Comparison of ENCODE assay signal across 28 cellular contexts in genomic region chr13:74747186-74747955, GRCh38.
"Had no signal": no experiment of that assay in that cellular context is flagged by ENCODE, and none has a peak within 500 bp of the region (broad histone marks: within the 10 kb centered on the region; RNA-seq: fewer than 3 reads in every experiment).

No MANE protein-coding gene starts in this region.

- H3K4me1 Mint-ChIP-seq: naive thymus-derived CD8-positive, alpha-beta T cell; nephron progenitor cell; stimulated activated effector memory CD8-positive, alpha-beta T cell treated with anti-CD3 and anti-CD28 coated beads, Interleukin-12 subunit alpha, Interleukin-12 subunit beta, amount 100 ng/mL, for 72 hours had no signal

- H3K4me3 ChIP-seq: gastroesophageal sphincter, heart right ventricle, left ventricle myocardium inferior, lower lobe of right lung, pancreas, prostate gland, right atrium auricular region, stomach, thyroid gland, vagina had no signal

- H3K27ac Mint-ChIP-seq: endodermal cell; memory B cell; naive thymus-derived CD8-positive, alpha-beta T cell; nephron progenitor cell; stimulated activated effector memory CD8-positive, alpha-beta T cell treated with anti-CD3 and anti-CD28 coated beads, Interleukin-12 subunit alpha, Interleukin-12 subunit beta, amount 100 ng/mL, for 72 hours had no signal

- H3K9me3 Mint-ChIP-seq: endodermal cell; memory B cell; naive thymus-derived CD8-positive, alpha-beta T cell; nephron progenitor cell; stimulated activated effector memory CD8-positive, alpha-beta T cell treated with anti-CD3 and anti-CD28 coated beads, Interleukin-12 subunit alpha, Interleukin-12 subunit beta, amount 100 ng/mL, for 72 hours had no signal

- ATAC-seq: esophagus mucosa; gastroesophageal sphincter; heart right ventricle; left colon; lower lobe of right lung; naive thymus-derived CD8-positive, alpha-beta T cell; pancreas; sciatic nerve; stimulated activated effector memory CD8-positive, alpha-beta T cell treated with anti-CD3 and anti-CD28 coated beads, Interleukin-12 subunit alpha, Interleukin-12 subunit beta, amount 100 ng/mL, for 72 hours had no signal

- H3K27me3 Mint-ChIP-seq: memory B cell had no signal

- H3K36me3 Mint-ChIP-seq: memory B cell; naive thymus-derived CD8-positive, alpha-beta T cell; stimulated activated effector memory CD8-positive, alpha-beta T cell treated with anti-CD3 and anti-CD28 coated beads, Interleukin-12 subunit alpha, Interleukin-12 subunit beta, amount 100 ng/mL, for 72 hours had no signal

- H3K27ac ChIP-seq: epithelial cell of prostate, gastroesophageal sphincter, heart right ventricle, left ventricle myocardium inferior, lower lobe of right lung, neutrophil, pancreas, prostate gland, right atrium auricular region, stomach, thyroid gland, vagina had no signal

- H3K36me3 ChIP-seq: gastroesophageal sphincter, heart right ventricle, left ventricle myocardium inferior, lower lobe of right lung, neutrophil, pancreas, prostate gland, right atrium auricular region, stomach, thyroid gland, vagina had no signal

- H3K4me1 ChIP-seq: gastroesophageal sphincter, left ventricle myocardium inferior, lower lobe of right lung, pancreas, prostate gland, right atrium auricular region, stomach, thyroid gland, vagina had no signal

- H3K9me3 ChIP-seq: gastroesophageal sphincter, heart right ventricle, left ventricle myocardium inferior, lower lobe of right lung, neutrophil, pancreas, prostate gland, right atrium auricular region, stomach, thyroid gland, vagina had no signal

- DNase-seq: cerebellar nuclear complex; effector CD8-positive, alpha-beta T cell; endodermal cell; foreskin fibroblast; heart right ventricle; hippocampal formation; left colon; left ventricle myocardium inferior; lower lobe of right lung; naive thymus-derived CD8-positive, alpha-beta T cell; nephron progenitor cell; pancreas; stimulated activated CD4-positive, alpha-beta T cell treated with anti-CD3 and anti-CD28 coated beads, Interleukin-2, amount 100 ng/mL, for 24 hours; stimulated activated CD4-positive, alpha-beta T cell treated with anti-CD3 and anti-CD28 coated beads, Interleukin-4, amount 100 ng/mL, for 24 hours; stimulated activated naive CD4-positive, alpha-beta T cell treated with Interleukin-2 at 50 U/mL for 16 hours; stomach; thyroid gland; trophoblast cell had no signal

- H3K27me3 ChIP-seq: gastroesophageal sphincter, heart right ventricle, neutrophil, pancreas, right atrium auricular region, stomach, thyroid gland, vagina had no signal

- H3K4me3 Mint-ChIP-seq: endodermal cell; memory B cell; naive thymus-derived CD8-positive, alpha-beta T cell; nephron progenitor cell; stimulated activated effector memory CD8-positive, alpha-beta T cell treated with anti-CD3 and anti-CD28 coated beads, Interleukin-12 subunit alpha, Interleukin-12 subunit beta, amount 100 ng/mL, for 72 hours had no signal
